Comparison of ENCODE assay signal across 8 cellular contexts in the genomic region with DNA sequence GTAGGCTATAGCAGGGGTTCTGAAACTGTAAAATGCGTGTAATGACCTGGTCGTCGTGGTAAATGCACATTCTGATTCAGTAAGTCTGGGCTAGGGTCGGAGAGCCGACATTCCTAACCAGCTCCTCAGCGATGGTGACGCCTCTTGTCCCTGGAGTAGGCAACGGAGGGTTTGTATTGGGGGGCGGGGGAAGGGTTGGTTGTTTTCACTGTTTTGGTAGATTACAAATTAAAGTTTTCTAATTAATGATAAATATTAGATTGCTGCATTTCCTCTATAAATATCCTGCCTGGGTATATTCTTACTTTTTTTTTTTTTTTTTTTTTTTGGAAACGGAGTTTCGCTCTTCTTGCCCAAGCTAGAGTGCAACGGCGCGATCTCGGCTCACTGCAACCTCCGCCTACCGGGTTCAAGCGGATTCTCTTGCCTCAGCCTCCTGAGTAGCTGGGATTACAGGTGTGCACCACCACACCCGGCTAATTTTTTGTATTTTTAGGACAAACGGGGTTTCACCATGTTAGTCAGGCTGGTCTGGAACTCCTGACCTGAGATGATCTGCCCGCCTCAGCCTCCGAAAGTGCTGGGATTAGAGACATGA. TPM values are rescaled to one million over a fixed set of nuclear protein-coding genes. Genes with fewer than 3 reads are reported as not detected.
DNase-seq lines count a peak whose midpoint lies in the region; ATAC-seq and TF ChIP-seq lines count a peak whose summit lies in the region.

No MANE protein-coding gene starts in this region.

- in situ Hi-C loops in GM13976 (cut with MboI; ENCODE audit: low sequenced_read_pairs, unreplicated experiment): no loop called here

- H3K4me3 ChIP-seq in left ventricle myocardium inferior (peak overlapping the region; percentile 74), iPS-15b (ENCODE audit: low read depth, low read length) (peak overlapping the region; percentile 92)

- peaks cover 18% of the 10 kb centered on the region for H3K36me3 ChIP-seq in left ventricle myocardium inferior
- H3K36me3 ChIP-seq in iPS-15b (ENCODE audit: control insufficient read depth, insufficient read depth, low read length): no peaks in the 10 kb centered on the region

- H3K4me1 ChIP-seq in left ventricle myocardium inferior (peaks cover 23% of the 10 kb centered on the region), iPS-15b (ENCODE audit: control insufficient read depth, insufficient read depth, low read length) (peaks cover 11% of the 10 kb centered on the region)

- no peak for DNase-seq in left ventricle myocardium inferior
- no peak for DNase-seq in Right ventricle myocardium inferior (ENCODE audit: missing footprints)
- no peak for DNase-seq in substantia nigra (lab: John Stamatoyannopoulos, UW)
- no peak for DNase-seq in NCI-H1105 (lab: John Stamatoyannopoulos, UW)
- no peak for DNase-seq in stimulated activated CD4-positive, alpha-beta T cell treated with anti-CD3 and anti-CD28 coated beads, Interleukin-1b, Interleukin-23, amount 100 ng/mL, for 48 hours
- no peak for DNase-seq in GM13976 (ENCODE audit: low spot score)

- intact Hi-C loops in left ventricle myocardium inferior (cut with micrococcal nuclease) (loop anchor here (5.0 kb wide), 1 partner anchor 258 kb away; no protein-coding TSS in a partner anchor), Right ventricle myocardium inferior (cut with DNase I) (loop anchor here (2.0 to 5.0 kb wide), 2 partner anchors 243 to 257 kb away; no protein-coding TSS in a partner anchor)

- H3K27ac ChIP-seq in left ventricle myocardium inferior (replicated peaks) (peak overlapping the region; percentile 89), VCaP (peak overlapping the region; percentile 81), substantia nigra (ENCODE audit: low read depth, low read length, poor library complexity, severe bottlenecking) (peak overlapping the region; percentile 72)

- H3K9me3 ChIP-seq in left ventricle myocardium inferior (replicated peaks) (no peaks in the 10 kb centered on the region), iPS-15b (ENCODE audit: control insufficient read depth, insufficient read depth, low read length) (no peaks in the 10 kb centered on the region)

- TF ChIP-seq CTCF in left ventricle myocardium inferior (IDR thresholded peaks at IDR 0.05; ENCODE audit: borderline replicate concordance): no peak
- peak; percentile 33 for TF ChIP-seq CTCF in VCaP (conservative IDR thresholded peaks at IDR 0.05)
- TF ChIP-seq CTCF in GM13976 (IDR thresholded peaks at IDR 0.05; ENCODE audit: borderline replicate concordance, control extremely low read depth, extremely low read depth, insufficient read depth, missing control alignments): no peak

- ATAC-seq in Right ventricle myocardium inferior: no peak

- peak overlapping the region; percentile 61 for H3K9ac ChIP-seq in iPS-15b (ENCODE audit: low read depth, low read length)

- H3K27me3 ChIP-seq in left ventricle myocardium inferior (ENCODE audit: low read depth) (no peaks in the 10 kb centered on the region), iPS-15b (ENCODE audit: control insufficient read depth, insufficient read depth, low read length) (no peaks in the 10 kb centered on the region)

RNA-seq across cellular contexts. Expression of a gene that starts 0.6 kb away (rescaled TPM):
- total RNA-seq in left ventricle myocardium inferior: 30.5 TPM
- total RNA-seq in Right ventricle myocardium inferior: 35.5 TPM

RNA-seq across cellular contexts. Expression of a gene that starts 5.2 kb away (rescaled TPM):
- 29.4 TPM for total RNA-seq in left ventricle myocardium inferior
- total RNA-seq in Right ventricle myocardium inferior: 27.6 TPM
